24 cellular contexts compared by ENCODE assay signal in genomic region chr7:7418997-7419396, GRCh38.
"Had no signal": no experiment of that assay in that cellular context is flagged by ENCODE, and none has a peak within 500 bp of the region (broad histone marks: within the 10 kb centered on the region; RNA-seq: fewer than 3 reads in every experiment).

No MANE protein-coding gene starts in this region.

- H3K79me2 ChIP-seq: parathyroid adenoma had no signal

- H3K9ac ChIP-seq: parathyroid adenoma had no signal

- H3K4me1 ChIP-seq: gastrocnemius medialis, prostate gland, right atrium auricular region, sigmoid colon, thyroid gland had no signal

- ATAC-seq: gastrocnemius medialis; left ventricle myocardium superior; lower lobe of right lung; mucosa of descending colon; natural killer cell treated with Interleukin-12 subunit alpha and Interleukin-12 subunit beta and Interleukin-15 and Interleukin-18, amount 100 ng/mL, for 72 hours; stimulated activated effector memory CD8-positive, alpha-beta T cell treated with anti-CD3 and anti-CD28 coated beads, Interleukin-12 subunit alpha, Interleukin-12 subunit beta, amount 100 ng/mL, for 72 hours had no signal

- DNase-seq: dorsolateral prefrontal cortex; effector CD4-positive, alpha-beta T cell; esophagus squamous epithelium; foreskin fibroblast; gastrocnemius medialis; head of caudate nucleus; left ventricle myocardium superior; lower lobe of right lung; mucosa of descending colon; naive B cell; sigmoid colon; stimulated activated CD4-positive, alpha-beta T cell treated with anti-CD3 and anti-CD28 coated beads, Interleukin-2, amount 100 ng/mL, for 24 hours; stimulated activated CD4-positive, alpha-beta T cell treated with anti-CD3 and anti-CD28 coated beads, Interleukin-4, amount 100 ng/mL, for 24 hours; stimulated activated naive CD4-positive, alpha-beta T cell treated with Interleukin-2 at 50 U/mL for 16 hours; stomach; thyroid gland had no signal

- H3K27me3 ChIP-seq: dorsolateral prefrontal cortex, esophagus squamous epithelium, gastrocnemius medialis, neutrophil, right atrium auricular region, sigmoid colon, stomach, thyroid gland had no signal

- H3K27ac ChIP-seq: dorsolateral prefrontal cortex, esophagus squamous epithelium, gastrocnemius medialis, lower lobe of right lung, parathyroid adenoma, prostate gland, right atrium auricular region, sigmoid colon, stomach, thyroid gland had no signal

- FAIRE-seq: colon, keratinocyte had no signal

- H3K36me3 ChIP-seq: esophagus squamous epithelium, gastrocnemius medialis, lower lobe of right lung, neutrophil, prostate gland, right atrium auricular region, sigmoid colon, stomach, thyroid gland had no signal

- H3K4me3 ChIP-seq: dorsolateral prefrontal cortex, esophagus squamous epithelium, gastrocnemius medialis, lower lobe of right lung, mucosa of descending colon, prostate gland, right atrium auricular region, sigmoid colon, stomach, thyroid gland had no signal

- H3K9me3 ChIP-seq: esophagus squamous epithelium, gastrocnemius medialis, lower lobe of right lung, mucosa of descending colon, neutrophil, prostate gland, right atrium auricular region, sigmoid colon, stomach, thyroid gland had no signal
